38 cellular contexts compared by ENCODE assay signal in genomic region chr12:130124106-130124505, GRCh38. TPM values are rescaled to one million over a fixed set of nuclear protein-coding genes. Genes with fewer than 3 reads are reported as not detected.
"Had no signal": no experiment of that assay in that cellular context is flagged by ENCODE, and none has a peak within 500 bp of the region (broad histone marks: within the 10 kb centered on the region; RNA-seq: fewer than 3 reads in every experiment).

No MANE protein-coding gene starts in this region.

- DNase-seq: activated B cell treated with CpG ODN at 0.5 μM for 24 hours; activated CD4-positive, alpha-beta T cell treated with anti-CD3 and anti-CD28 coated beads for 48 hours; activated CD4-positive, alpha-beta T cell treated with anti-CD3 and anti-CD28 coated beads, Interleukin-2, amount 50 U/mL, for 1 hour; activated CD4-positive, alpha-beta T cell treated with anti-CD3 and anti-CD28 coated beads, Interleukin-2, amount 50 U/mL, for 48 hours; activated CD8-positive, alpha-beta memory T cell treated with anti-CD3 and anti-CD28 coated beads, Interleukin-2, amount 10 ng/mL, durations not matched to agents 7 days and 5 days; activated CD8-positive, alpha-beta memory T cell treated with anti-CD3 and anti-CD28 coated beads, Interleukin-2, amount 50 U/mL, for 4 hours; activated CD8-positive, alpha-beta T cell treated with anti-CD3 and anti-CD28 coated beads, Interleukin-2, amount 10 ng/mL, durations not matched to agents 7 days and 5 days; activated effector memory CD4-positive, alpha-beta T cell treated with anti-CD3 and anti-CD28 coated beads, Interleukin-2, amount 50 U/mL, for 16 hours; activated naive CD4-positive, alpha-beta T cell treated with anti-CD3 and anti-CD28 coated beads for 36 hours; activated naive CD8-positive, alpha-beta T cell treated with anti-CD3 and anti-CD28 coated beads for 36 hours; activated naive CD8-positive, alpha-beta T cell treated with anti-CD3 and anti-CD28 coated beads, Interleukin-2, amount 50 U/mL, for 24 hours; activated T-cell treated with anti-CD3 and anti-CD28 coated beads, Interleukin-2, amount 50 U/mL, for 1 hour; activated T-cell treated with anti-CD3 and anti-CD28 coated beads, Interleukin-2, amount 50 U/mL, for 48 hours; amygdala; aorta; body of pancreas; caudate nucleus; cortex of kidney; dermis blood vessel endothelial cell; effector CD4-positive, alpha-beta T cell; effector memory CD8-positive, alpha-beta T cell; erythroblast; esophagus squamous epithelium; foreskin melanocyte; T-helper 1 cell; T-helper 17 cell; T1000; WERI-Rb-1 had no signal

- H3K4me1 Mint-ChIP-seq: activated B cell treated with CpG ODN at 0.5 μM for 24 hours; activated CD8-positive, alpha-beta memory T cell treated with anti-CD3 and anti-CD28 coated beads, Interleukin-2, amount 10 ng/mL, durations not matched to agents 7 days and 5 days; activated naive CD4-positive, alpha-beta T cell treated with anti-CD3 and anti-CD28 coated beads, Interleukin-2, amount 50 U/mL, for 24 hours; activated naive CD8-positive, alpha-beta T cell treated with anti-CD3 and anti-CD28 coated beads for 36 hours; activated naive CD8-positive, alpha-beta T cell treated with anti-CD3 and anti-CD28 coated beads, Interleukin-2, amount 50 U/mL, for 24 hours; T-helper 17 cell had no signal

- H3K27me3 Mint-ChIP-seq: activated B cell treated with CpG ODN at 0.5 μM for 24 hours; activated CD8-positive, alpha-beta memory T cell treated with anti-CD3 and anti-CD28 coated beads, Interleukin-2, amount 10 ng/mL, durations not matched to agents 7 days and 5 days; T-helper 17 cell had no signal

- H3K27me3 ChIP-seq: adrenal gland, body of pancreas, esophagus squamous epithelium had no signal

- H3K4me1 ChIP-seq: body of pancreas, gastroesophageal sphincter had no signal

- ATAC-seq: activated CD4-positive, CD25-positive, alpha-beta regulatory T cell treated with anti-CD3 and anti-CD28 coated beads, Interleukin-2, amount 50 U/mL, for 24 hours; activated CD8-positive, alpha-beta memory T cell treated with anti-CD3 and anti-CD28 coated beads, Interleukin-2, amount 10 ng/mL, durations not matched to agents 7 days and 5 days; activated CD8-positive, alpha-beta T cell treated with anti-CD3 and anti-CD28 coated beads, Interleukin-2, amount 10 ng/mL, durations not matched to agents 7 days and 5 days; activated naive CD8-positive, alpha-beta T cell treated with anti-CD3 and anti-CD28 coated beads, Interleukin-2, amount 50 U/mL, for 24 hours; body of pancreas; effector memory CD8-positive, alpha-beta T cell; gastroesophageal sphincter; T-helper 17 cell had no signal

- H3K27ac ChIP-seq: adrenal gland, body of pancreas, gastroesophageal sphincter, WERI-Rb-1 had no signal

- H3K27ac Mint-ChIP-seq: activated B cell treated with CpG ODN at 0.5 μM for 24 hours; activated CD8-positive, alpha-beta memory T cell treated with anti-CD3 and anti-CD28 coated beads, Interleukin-2, amount 10 ng/mL, durations not matched to agents 7 days and 5 days; activated CD8-positive, alpha-beta T cell treated with anti-CD3 and anti-CD28 coated beads, Interleukin-2, amount 10 ng/mL, durations not matched to agents 7 days and 5 days; activated naive CD4-positive, alpha-beta T cell treated with anti-CD3 and anti-CD28 coated beads for 36 hours; activated naive CD4-positive, alpha-beta T cell treated with anti-CD3 and anti-CD28 coated beads, Interleukin-2, amount 50 U/mL, for 24 hours; activated naive CD8-positive, alpha-beta T cell treated with anti-CD3 and anti-CD28 coated beads for 36 hours; activated naive CD8-positive, alpha-beta T cell treated with anti-CD3 and anti-CD28 coated beads, Interleukin-2, amount 50 U/mL, for 24 hours; activated T-helper 1 cell treated with anti-CD3 and anti-CD28 coated beads, Interleukin-12 subunit alpha, Interleukin-12 subunit beta, Interleukin-2, Interleukin-4 antibody, amounts not matched to agents 30 ng/mL and 10 ng/mL and 1 ng/mL, durations not matched to agents 14 hours and 24 hours and 36 hours; activated T-helper 2 cell treated with anti-CD3 and anti-CD28 coated beads, Interferon-gamma antibody, Interleukin-2, Interleukin-4, amounts not matched to agents 10 μg/mL and 5 μg/mL and 100 μg/mL, durations not matched to agents 14 hours and 24 hours and 36 hours; effector memory CD8-positive, alpha-beta T cell; T-helper 17 cell; T-helper 2 cell treated with Interferon-gamma antibody and Interleukin-4, amounts not matched to agents 5 μg/mL and 100 μg/mL, for 36 hours had no signal

- H3K9me3 Mint-ChIP-seq: activated naive CD4-positive, alpha-beta T cell treated with anti-CD3 and anti-CD28 coated beads for 36 hours; activated naive CD4-positive, alpha-beta T cell treated with anti-CD3 and anti-CD28 coated beads, Interleukin-2, amount 50 U/mL, for 24 hours; activated naive CD8-positive, alpha-beta T cell treated with anti-CD3 and anti-CD28 coated beads, Interleukin-2, amount 50 U/mL, for 24 hours; activated T-helper 1 cell treated with anti-CD3 and anti-CD28 coated beads, Interleukin-12 subunit alpha, Interleukin-12 subunit beta, Interleukin-2, Interleukin-4 antibody, amounts not matched to agents 30 ng/mL and 10 ng/mL and 1 ng/mL, durations not matched to agents 14 hours and 24 hours and 36 hours; activated T-helper 2 cell treated with anti-CD3 and anti-CD28 coated beads, Interferon-gamma antibody, Interleukin-2, Interleukin-4, amounts not matched to agents 10 μg/mL and 5 μg/mL and 100 μg/mL, durations not matched to agents 14 hours and 24 hours and 36 hours; T-helper 2 cell treated with Interferon-gamma antibody and Interleukin-4, amounts not matched to agents 5 μg/mL and 100 μg/mL, for 36 hours had no signal

- H3K4me3 Mint-ChIP-seq: activated B cell treated with CpG ODN at 0.5 μM for 24 hours; activated CD8-positive, alpha-beta memory T cell treated with anti-CD3 and anti-CD28 coated beads, Interleukin-2, amount 10 ng/mL, durations not matched to agents 7 days and 5 days; activated CD8-positive, alpha-beta T cell treated with anti-CD3 and anti-CD28 coated beads, Interleukin-2, amount 10 ng/mL, durations not matched to agents 7 days and 5 days; activated naive CD4-positive, alpha-beta T cell treated with anti-CD3 and anti-CD28 coated beads for 36 hours; activated naive CD4-positive, alpha-beta T cell treated with anti-CD3 and anti-CD28 coated beads, Interleukin-2, amount 50 U/mL, for 24 hours; activated naive CD8-positive, alpha-beta T cell treated with anti-CD3 and anti-CD28 coated beads for 36 hours; activated naive CD8-positive, alpha-beta T cell treated with anti-CD3 and anti-CD28 coated beads, Interleukin-2, amount 50 U/mL, for 24 hours; activated T-helper 1 cell treated with anti-CD3 and anti-CD28 coated beads, Interleukin-12 subunit alpha, Interleukin-12 subunit beta, Interleukin-2, Interleukin-4 antibody, amounts not matched to agents 30 ng/mL and 10 ng/mL and 1 ng/mL, durations not matched to agents 14 hours and 24 hours and 36 hours; effector memory CD8-positive, alpha-beta T cell; T-helper 17 cell; T-helper 2 cell treated with Interferon-gamma antibody and Interleukin-4, amounts not matched to agents 5 μg/mL and 100 μg/mL, for 36 hours had no signal

- H3K4me3 ChIP-seq: adrenal gland, body of pancreas, esophagus squamous epithelium, gastroesophageal sphincter had no signal

- H3K36me3 Mint-ChIP-seq: activated CD8-positive, alpha-beta memory T cell treated with anti-CD3 and anti-CD28 coated beads, Interleukin-2, amount 10 ng/mL, durations not matched to agents 7 days and 5 days had no signal

- H3K9me3 ChIP-seq: adrenal gland, esophagus squamous epithelium had no signal

- H3K36me3 ChIP-seq: adrenal gland, esophagus squamous epithelium, gastroesophageal sphincter, WERI-Rb-1 had no signal

RNA-seq across cellular contexts. Expression of gene FZD10, which starts 38.2 kb away (rescaled TPM):
- total RNA-seq: activated B cell treated with CpG ODN at 0.5 μM for 24 hours; activated CD8-positive, alpha-beta memory T cell treated with anti-CD3 and anti-CD28 coated beads for 36 hours; activated CD8-positive, alpha-beta memory T cell treated with anti-CD3 and anti-CD28 coated beads, Interleukin-2, amount 10 ng/mL, durations not matched to agents 7 days and 5 days; activated CD8-positive, alpha-beta T cell treated with anti-CD3 and anti-CD28 coated beads, Interleukin-2, amount 10 ng/mL, durations not matched to agents 7 days and 5 days; activated naive CD4-positive, alpha-beta T cell treated with anti-CD3 and anti-CD28 coated beads for 36 hours; activated naive CD8-positive, alpha-beta T cell treated with anti-CD3 and anti-CD28 coated beads for 36 hours; activated T-helper 1 cell treated with anti-CD3 and anti-CD28 coated beads, Interleukin-12 subunit alpha, Interleukin-12 subunit beta, Interleukin-2, Interleukin-4 antibody, amounts not matched to agents 30 ng/mL and 10 ng/mL and 1 ng/mL, durations not matched to agents 14 hours and 24 hours and 36 hours; activated T-helper 2 cell treated with anti-CD3 and anti-CD28 coated beads, Interferon-gamma antibody, Interleukin-2, Interleukin-4, amounts not matched to agents 10 μg/mL and 5 μg/mL and 100 μg/mL, durations not matched to agents 14 hours and 24 hours and 36 hours; fibroblast of villous mesenchyme; glomerular endothelial cell; T-helper 17 cell had no signal
